Comparison of ENCODE assay signal across 8 cellular contexts in the genomic region with DNA sequence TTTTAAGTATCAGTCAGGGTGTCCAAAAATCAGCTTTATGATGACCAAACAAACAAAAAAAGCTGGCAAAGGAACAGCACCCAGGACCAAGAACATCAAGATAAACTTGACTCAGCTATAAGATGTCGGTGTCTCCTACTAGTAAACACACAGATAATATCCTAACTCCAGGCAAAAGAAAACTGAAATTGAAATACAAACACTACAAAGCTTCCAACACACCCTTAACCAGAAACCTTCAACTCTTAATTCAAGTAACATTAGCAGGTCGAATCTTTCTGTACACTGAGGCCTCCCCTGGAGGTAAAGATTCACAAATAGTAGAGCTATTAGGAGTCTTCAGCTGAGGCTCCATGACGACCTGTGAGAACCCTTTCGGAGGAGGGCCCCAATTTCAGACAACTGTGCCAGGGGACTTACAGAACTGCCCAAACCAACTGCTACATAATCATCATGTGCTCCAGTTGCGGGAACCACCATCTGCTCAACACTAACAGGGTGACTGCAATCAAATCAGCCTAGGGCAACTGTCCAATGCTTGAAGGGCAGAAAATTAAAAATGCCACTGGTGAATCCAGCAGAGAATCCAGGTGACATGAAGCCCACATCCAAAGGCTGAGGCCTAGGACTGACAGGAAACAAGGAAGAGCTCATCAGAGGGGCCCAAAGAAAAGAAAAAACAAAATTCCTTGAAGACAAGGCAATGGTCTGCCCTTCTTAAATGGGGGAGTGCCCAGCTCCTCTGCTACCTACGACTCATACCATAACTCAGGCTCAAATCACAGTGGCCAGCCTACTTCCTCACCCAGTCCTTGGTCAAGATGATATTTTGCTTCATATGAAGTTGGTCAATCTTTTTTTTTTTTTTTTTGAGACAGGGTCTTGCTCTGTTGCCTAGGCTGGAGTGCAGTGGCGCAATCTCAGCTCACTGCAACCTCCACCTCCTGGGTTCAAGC. TPM values are rescaled to one million over a fixed set of nuclear protein-coding genes. Genes with fewer than 3 reads are reported as not detected.
DNase-seq lines count a peak whose midpoint lies in the region; ATAC-seq, FAIRE-seq and TF ChIP-seq lines count a peak whose summit lies in the region.

No MANE protein-coding gene starts in this region.

- no peak for FAIRE-seq in astrocyte (lab: Jason Lieb, UNC)

- H3K27me3 Mint-ChIP-seq in astrocyte (ENCODE audit: low read depth, unreplicated experiment): no peaks in the 10 kb centered on the region
- no peaks in the 10 kb centered on the region for H3K27me3 Mint-ChIP-seq in osteocyte (ENCODE audit: unreplicated experiment)

- no peak overlapping the region for H2AFZ ChIP-seq in astrocyte (ENCODE audit: low read depth, low read length)

- TF ChIP-seq CTCF in astrocyte (IDR thresholded peaks at IDR 0.05; ENCODE audit: insufficient read depth, low read depth, low read length) (no peak), osteocyte (IDR thresholded peaks at IDR 0.05) (no peak)

- H3K36me3 Mint-ChIP-seq in astrocyte (ENCODE audit: low read depth, unreplicated experiment): peaks cover 41% of the 10 kb centered on the region
- peaks cover 43% of the 10 kb centered on the region for H3K36me3 Mint-ChIP-seq in osteocyte (ENCODE audit: unreplicated experiment)

- H3K4me1 Mint-ChIP-seq in astrocyte (ENCODE audit: low read depth, unreplicated experiment) (peaks cover 26% of the 10 kb centered on the region), osteocyte (ENCODE audit: unreplicated experiment) (peaks cover 52% of the 10 kb centered on the region)

- H3K4me3 Mint-ChIP-seq in astrocyte (ENCODE audit: unreplicated experiment) (no peak overlapping the region), osteocyte (ENCODE audit: unreplicated experiment) (no peak overlapping the region)

- H4K20me1 ChIP-seq in astrocyte (ENCODE audit: insufficient read depth, low read length): peaks cover 34% of the 10 kb centered on the region

- H3K27me3 ChIP-seq in astrocyte (ENCODE audit: insufficient read depth, low read length): no peaks in the 10 kb centered on the region

- in situ Hi-C loops in ACHN (cut with HindIII; ENCODE audit: low pct_ligation_motif_present, low pct_unique_long_range_greater_than_20kb, low sequenced_read_pairs): no loop called here

- H3K27ac Mint-ChIP-seq in astrocyte (ENCODE audit: unreplicated experiment) (peak overlapping the region; percentile 26), osteocyte (ENCODE audit: unreplicated experiment) (peak overlapping the region; percentile 91)

- ATAC-seq in HG03342 (IDR thresholded peaks at IDR 0.05; ENCODE audit: unreplicated experiment): peak; percentile 66

- DNase-seq in NCI-H524 (lab: John Stamatoyannopoulos, UW): peak; percentile 14 to 52
- DNase-seq in NCI-H524 treated with DMSO at 0.1 percent for 48 hours (lab: John Stamatoyannopoulos, UW): no peak
- no peak for DNase-seq in astrocyte (ENCODE audit: low read depth)
- no peak for DNase-seq in osteocyte (ENCODE audit: extremely low spot score, unreplicated experiment)
- DNase-seq in NCI-H774 (lab: John Stamatoyannopoulos, UW): no peak
- DNase-seq in ACHN: no peak
- no peak for DNase-seq in stimulated activated CD4-positive, alpha-beta T cell treated with anti-CD3 and anti-CD28 coated beads, Interleukin-2, amount 100 ng/mL, for 48 hours

- H3K4me2 ChIP-seq in astrocyte (ENCODE audit: low read length): no peak overlapping the region

- H3K9me3 ChIP-seq in astrocyte (ENCODE audit: insufficient read depth, low read depth, low read length): no peaks in the 10 kb centered on the region

- no peak overlapping the region for H3K27ac ChIP-seq in astrocyte (ENCODE audit: low read depth, low read length)

- H3K36me3 ChIP-seq in astrocyte (ENCODE audit: insufficient read depth, low read length): peaks cover 10% of the 10 kb centered on the region

- H3K9me3 Mint-ChIP-seq in astrocyte (ENCODE audit: unreplicated experiment) (peaks cover 1% of the 10 kb centered on the region), osteocyte (ENCODE audit: unreplicated experiment) (no peaks in the 10 kb centered on the region)

- no peak overlapping the region for H3K9ac ChIP-seq in astrocyte (ENCODE audit: low read length)

- no peak overlapping the region for H3K4me3 ChIP-seq in astrocyte (ENCODE audit: insufficient read depth, low read depth, low read length)

- H3K79me2 ChIP-seq in astrocyte (ENCODE audit: insufficient read depth, low read length): peaks cover 60% of the 10 kb centered on the region

- H3K4me1 ChIP-seq in astrocyte (ENCODE audit: insufficient read depth, low read length): peaks cover 23% of the 10 kb centered on the region

RNA-seq across cellular contexts. Expression of gene XPNPEP1, which starts 20.0 kb away (rescaled TPM):
- total RNA-seq in astrocyte: 100 and 104 TPM in 2 replicates
- 74.5 and 86.5 TPM in 2 replicates for total RNA-seq in osteocyte

Comparison
In these comparisons a context has a peak if more than half of its experiments do, and no peak if none do; other contexts are left out.
1. DNase-seq: peak in NCI-H524 (2 of 2); none in NCI-H524 treated with DMSO at 0.1 percent for 48 hours (single experiment), astrocyte (single experiment), osteocyte (single experiment), NCI-H774 (single experiment), ACHN (single experiment) and stimulated activated CD4-positive, alpha-beta T cell treated with anti-CD3 and anti-CD28 coated beads, Interleukin-2, amount 100 ng/mL, for 48 hours (0 of 2).